ENCODE assay signal across 8 cellular contexts in genomic region chr11:65477271-65478029, GRCh38.
DNase-seq lines count a peak whose midpoint lies in the region; ATAC-seq and TF ChIP-seq lines count a peak whose summit lies in the region.

No MANE protein-coding gene starts in this region.

- TF ChIP-seq CTCF in AG10803 (conservative IDR thresholded peaks at IDR 0.05; ENCODE audit: low read length): no peak

- DNase-seq in AG10803 (ENCODE audit: low read depth) (peak; percentile 95), NCI-H446 treated with DMSO at 0.1 percent for 48 hours (lab: John Stamatoyannopoulos, UW) (peak; percentile 93), cerebellar nuclear complex (lab: John Stamatoyannopoulos, UW) (peak; percentile 59 to 82), kidney tubule cell (ENCODE audit: low spot score) (peak; percentile 96)
- DNase-seq in activated CD4-positive, alpha-beta T cell treated with anti-CD3 and anti-CD28 coated beads for 1 hour: peak; percentile 84
- peak; percentile 75 to 92 (median 83) for DNase-seq in stimulated activated CD4-positive, alpha-beta T cell treated with anti-CD3 and anti-CD28 coated beads, Interleukin-1b, Interleukin-23, amount 100 ng/mL, for 24 hours (ENCODE audit: low read depth in 4 of 4, low spot score in 1 of 4)

- ATAC-seq in GM19035 (IDR thresholded peaks at IDR 0.05; ENCODE audit: unreplicated experiment): peak; percentile 82
- ATAC-seq in HG03354 (IDR thresholded peaks at IDR 0.05; ENCODE audit: poor library complexity, severe bottlenecking, unreplicated experiment): peak; percentile 79

- peak overlapping the region; percentile 83 for H3K4me3 ChIP-seq in AG10803 (ENCODE audit: low read length)

Comparison
In these comparisons a context has a peak if more than half of its experiments do, and no peak if none do; other contexts are left out.
1. Peak in every context shown above with its lines: DNase-seq, ATAC-seq and H3K4me3 ChIP-seq.